In genomic region chr1:241639653-241640148, GRCh38 we compare ENCODE assay signal across 7 cellular contexts. TPM values are rescaled to one million over a fixed set of nuclear protein-coding genes. Genes with fewer than 3 reads are reported as not detected.
DNase-seq lines count a peak whose midpoint lies in the region; ATAC-seq and TF ChIP-seq lines count a peak whose summit lies in the region.

No MANE protein-coding gene starts in this region.

- POLR2A ChIA-PET in activated B cell treated with CpG ODN at 0.5 μM for 24 hours (lab: Charles Lee), result interaction anchor here (1.0 to 2.5 kb wide), 12 partner anchors 10 to 208 kb away, joined by 3 to 20 read pairs (median 7); partner anchors contain the start of genes EXO1, FH and KMO

- peak overlapping the region; percentile 95 for H3K4me3 ChIP-seq in KMS-11 (IDR thresholded peaks at IDR 0.05; ENCODE audit: insufficient read depth, low read depth, low read length)
- peak overlapping the region; percentile 86 to 96 for H3K4me3 ChIP-seq in aorta (ENCODE audit: low read length in 2 of 2)

- H3K27ac ChIP-seq in KMS-11 (peak overlapping the region; percentile 73), epithelial cell of prostate (peak overlapping the region; percentile 66), aorta (ENCODE audit: low read depth in 1 of 2, low read length in 2 of 2) (peak overlapping the region in 1 of 2 donors; percentile 53)

- H3K9me3 Mint-ChIP-seq in activated B cell treated with CpG ODN at 0.5 μM for 24 hours (peaks cover 3% of the 10 kb centered on the region), neural crest cell (peaks cover 11% of the 10 kb centered on the region)

- no peaks in the 10 kb centered on the region for H3K9me3 ChIP-seq in aorta (ENCODE audit: control insufficient read depth, low read length)

- H3K36me3 Mint-ChIP-seq in activated B cell treated with CpG ODN at 0.5 μM for 24 hours (ENCODE audit: low read depth) (peaks cover 23% of the 10 kb centered on the region), neural crest cell (ENCODE audit: low read depth) (peaks cover 26% of the 10 kb centered on the region)

- CTCF ChIA-PET in activated B cell treated with CpG ODN at 0.5 μM for 24 hours (lab: Charles Lee), result interaction anchor here (1.0 to 1.6 kb wide), 2 partner anchors 12 to 48 kb away, joined by 3 to 6 read pairs; no protein-coding TSS in a partner anchor

- peaks cover 29% of the 10 kb centered on the region for H3K4me1 ChIP-seq in KMS-11 (ENCODE audit: low read depth, poor library complexity, severe bottlenecking)
- no peaks in the 10 kb centered on the region for H3K4me1 ChIP-seq in aorta (ENCODE audit: control insufficient read depth in 1 of 2, insufficient read depth in 2 of 2, low read length in 2 of 2)

- TF ChIP-seq CTCF in GM12873 (IDR thresholded peaks at IDR 0.05; ENCODE audit: insufficient read depth, low read depth, low read length, missing control alignments) (peak; percentile 12), KMS-11 (conservative IDR thresholded peaks at IDR 0.05; ENCODE audit: low read depth, low read length) (no peak), activated B cell treated with CpG ODN at 0.5 μM for 24 hours (IDR thresholded peaks at IDR 0.05) (no peak), neural crest cell (conservative IDR thresholded peaks at IDR 0.05) (no peak)

- H3K4me3 Mint-ChIP-seq in activated B cell treated with CpG ODN at 0.5 μM for 24 hours (peak overlapping the region; percentile 93), neural crest cell (peak overlapping the region; percentile 86)

- DNase-seq in H4 (ENCODE audit: low spot score) (peak; percentile 44), activated B cell treated with CpG ODN at 0.5 μM for 24 hours (no peak), epithelial cell of prostate (ENCODE audit: low read depth, low spot score) (no peak), neural crest cell (ENCODE audit: low read depth, low spot score) (peak; percentile 15), aorta (peak; percentile 62 to 77)

- H3K79me2 ChIP-seq in KMS-11 (ENCODE audit: insufficient read depth, low read depth), result peaks cover 40% of the 10 kb centered on the region

- no peaks in the 10 kb centered on the region for H4K20me1 ChIP-seq in KMS-11 (ENCODE audit: insufficient read depth)

- peak overlapping the region; percentile 91 for H3K27ac Mint-ChIP-seq in activated B cell treated with CpG ODN at 0.5 μM for 24 hours
- H3K27ac Mint-ChIP-seq in neural crest cell (ENCODE audit: unreplicated experiment), result peak overlapping the region; percentile 12

- H3K4me1 Mint-ChIP-seq in activated B cell treated with CpG ODN at 0.5 μM for 24 hours, result peaks cover 60% of the 10 kb centered on the region
- peaks cover 33% of the 10 kb centered on the region for H3K4me1 Mint-ChIP-seq in neural crest cell

- 1% methylated on average over 26 to 42 of the region's 42 CpGs for WGBS in aorta, 2 donors

- peak overlapping the region; percentile 58; the same call in 1 of the 2 replicates for H3K4me2 ChIP-seq in KMS-11

- intact Hi-C loops in activated B cell treated with CpG ODN at 0.5 μM for 24 hours (cut with micrococcal nuclease), result loop anchor here (1.0 to 5.0 kb wide), 8 partner anchors 12 to 1618 kb away; partner anchors contain the start of genes CEP170, FH and SDCCAG8
- intact Hi-C loops in aorta (cut with DNase I), result loop anchor here in 1 of 2 donors (5.0 kb wide), 1 partner anchor 108 kb away; no protein-coding TSS in a partner anchor

- no peaks in the 10 kb centered on the region for H3K27me3 Mint-ChIP-seq in activated B cell treated with CpG ODN at 0.5 μM for 24 hours
- H3K27me3 Mint-ChIP-seq in neural crest cell (ENCODE audit: low read depth), result no peaks in the 10 kb centered on the region

- peak; percentile 12 for ATAC-seq in activated B cell treated with CpG ODN at 0.5 μM for 24 hours (ENCODE audit: low read depth)
- ATAC-seq in aorta (ENCODE audit: low FRiP score), result peak; percentile 24

- H3K27me3 ChIP-seq in KMS-11 (ENCODE audit: insufficient read depth, low read depth) (no peaks in the 10 kb centered on the region), aorta (ENCODE audit: control insufficient read depth in 1 of 2, insufficient read depth in 2 of 2, low read length in 1 of 2) (no peaks in the 10 kb centered on the region)

- H2AFZ ChIP-seq in KMS-11 (ENCODE audit: low read depth), result peak overlapping the region; percentile 86

- H3K9ac ChIP-seq in KMS-11, result peak overlapping the region; percentile 87

- H3K36me3 ChIP-seq in KMS-11 (ENCODE audit: insufficient read depth), result no peaks in the 10 kb centered on the region
- H3K36me3 ChIP-seq in aorta (ENCODE audit: control insufficient read depth in 1 of 2, insufficient read depth in 2 of 2, low read length in 1 of 2), result no peaks in the 10 kb centered on the region

RNA-seq across cellular contexts. Expression of gene CHML, which starts 0.5 kb away (rescaled TPM):
- total RNA-seq in H4 (2014; rRNA removed; shearing (Covaris generic)), result 6.7 and 8.6 TPM in 2 replicates
- total RNA-seq in activated B cell treated with CpG ODN at 0.5 μM for 24 hours, result 28.3 and 35.2 TPM in 2 replicates
- total RNA-seq in neural crest cell, result 21.3 and 22.5 TPM in 2 replicates
- 10 to 100 TPM in 1 of 2 donors, 1 to 10 TPM in 1; 9.9 to 13.3 TPM for total RNA-seq in aorta
- 1 to 10 TPM; 2.6 to 3.1 TPM for polyA plus RNA-seq in aorta

RNA-seq across cellular contexts. Expression of gene OPN3, which starts 0.5 kb away (rescaled TPM):
- 59.6 and 64.0 TPM in 2 replicates for total RNA-seq in H4 (2014; rRNA removed; shearing (Covaris generic))
- 31.5 and 32.1 TPM in 2 replicates for total RNA-seq in activated B cell treated with CpG ODN at 0.5 μM for 24 hours
- 31.2 and 32.1 TPM in 2 replicates for total RNA-seq in neural crest cell
- 1 to 10 TPM; 5.8 to 6.5 TPM for total RNA-seq in aorta
- 10 to 100 TPM in 1 of 2 donors, 1 to 10 TPM in 1; 5.3 to 18.2 TPM for polyA plus RNA-seq in aorta

RNA-seq across cellular contexts. Expression of gene WDR64, which starts 12.4 kb away (rescaled TPM):
- total RNA-seq in H4 (2014; rRNA removed; shearing (Covaris generic)), result not detected in 2 replicates
- 0.34 and 0.58 TPM in 2 replicates for total RNA-seq in activated B cell treated with CpG ODN at 0.5 μM for 24 hours
- total RNA-seq in neural crest cell, result 0.32 TPM in 1 of 2 replicates, not detected in the other
- not detected for total RNA-seq in aorta
- not detected for polyA plus RNA-seq in aorta

Comparison
In these comparisons a context has a peak if more than half of its experiments do, and no peak if none do; other contexts are left out.
1. DNase-seq: peak in H4 (single experiment), neural crest cell (single experiment) and aorta (2 of 2); none in activated B cell treated with CpG ODN at 0.5 μM for 24 hours (single experiment) and epithelial cell of prostate (single experiment).